9 cellular contexts compared by ENCODE assay signal in genomic region chr1:85148524-85149250, GRCh38. TPM values are rescaled to one million over a fixed set of nuclear protein-coding genes. Genes with fewer than 3 reads are reported as not detected.
A peak's percentile ranks its signal among the peaks of the same experiment; 100 is the strongest.
DNase-seq lines count a peak whose midpoint lies in the region; ATAC-seq and TF ChIP-seq lines count a peak whose summit lies in the region.
"Had no signal": no experiment of that assay in that cellular context is flagged by ENCODE, and none has a peak within 500 bp of the region (broad histone marks: within the 10 kb centered on the region; RNA-seq: fewer than 3 reads in every experiment).

No MANE protein-coding gene starts in this region.

- H3K27ac ChIP-seq in right lobe of liver: no peak overlapping the region
- H3K27ac ChIP-seq: skin epidermis had no signal

- no peaks in the 10 kb centered on the region for H3K27me3 ChIP-seq in right lobe of liver

- no peaks in the 10 kb centered on the region for H3K36me3 ChIP-seq in right lobe of liver

- ATAC-seq in GM19438 (IDR thresholded peaks at IDR 0.05; ENCODE audit: low read depth, unreplicated experiment): peak; percentile 89
- peak; percentile 94 for ATAC-seq in HG03159 (IDR thresholded peaks at IDR 0.05; ENCODE audit: unreplicated experiment)
- ATAC-seq in right lobe of liver: no peak

- no peaks in the 10 kb centered on the region for H3K4me1 ChIP-seq in right lobe of liver

- no peak for TF ChIP-seq POLR2A in right lobe of liver (IDR thresholded peaks at IDR 0.05)

- DNase-seq in EL (peak; percentile 76), astrocyte of the spinal cord (ENCODE audit: low read depth, low spot score) (peak; percentile 39), foreskin melanocyte (no peak), NCI-H1105 (lab: John Stamatoyannopoulos, UW) (no peak), right lobe of liver (no peak), NCI-H510A treated with DMSO at 0.1 percent for 48 hours (lab: John Stamatoyannopoulos, UW) (no peak)

- no peak overlapping the region for H3K4me3 ChIP-seq in astrocyte of the spinal cord (ENCODE audit: low read depth, low read length)
- no peak overlapping the region for H3K4me3 ChIP-seq in right lobe of liver
- H3K4me3 ChIP-seq: skin epidermis had no signal

- no peaks in the 10 kb centered on the region for H3K9me3 ChIP-seq in right lobe of liver

- in situ Hi-C loops in astrocyte of the spinal cord (cut with HindIII; ENCODE audit: low sequenced_read_pairs): no loop called here

- intact Hi-C loops in right lobe of liver (cut with DNase I): no loop called here

- TF ChIP-seq CTCF in astrocyte of the spinal cord (IDR thresholded peaks at IDR 0.05; ENCODE audit: low read depth, low read length) (no peak), right lobe of liver (IDR thresholded peaks at IDR 0.05) (no peak)

RNA-seq across cellular contexts. Expression of gene SYDE2, which starts 52.1 kb away (rescaled TPM):
- 1 to 10 TPM; 3.2 to 6.7 (median 4.4) TPM for total RNA-seq in right lobe of liver

Comparison
In these comparisons a context has a peak if more than half of its experiments do, and no peak if none do; other contexts are left out.
1. DNase-seq: peak in EL (single experiment) and astrocyte of the spinal cord (single experiment); none in foreskin melanocyte (single experiment), NCI-H1105 (single experiment), right lobe of liver (0 of 3) and NCI-H510A treated with DMSO at 0.1 percent for 48 hours (single experiment).
2. ATAC-seq: peak in GM19438 (single experiment) and HG03159 (single experiment); none in right lobe of liver (0 of 4).